ENCODE assay signal across 1 cellular context in genomic region chr1:45521413-45522323, GRCh38.
TF ChIP-seq lines count a peak whose summit lies in the region.

TSS of gene PRDX1 (minus strand) at chr1:45521884. CDS start at chr1:45519043, 2,841 bp downstream.

TF ChIP-seq in K562, 482 proteins besides CTCF, POLR2A, EP300 and RAD21 (continued from another document and continues in another):
- TF ChIP-seq ZNF639 (CRISPR knock-in tag; conservative IDR thresholded peaks at IDR 0.05 in 1 of 2, IDR thresholded peaks at IDR 0.05 in 1 of 2) (no peak), NR2C1 (IDR thresholded peaks at IDR 0.05) (no peak; the same call in 1 of the 2 replicates), NR2C1 (tag; IDR thresholded peaks at IDR 0.05) (peak; percentile 38; the same call in 1 of the 2 replicates), CREB5 (CRISPR knock-in tag; IDR thresholded peaks at IDR 0.05) (no peak), ZNF282 (CRISPR knock-in tag; IDR thresholded peaks at IDR 0.05) (peak; percentile 86; the same call in 1 of the 2 replicates), GATAD2A (IDR thresholded peaks at IDR 0.05) (peak; percentile 96), CHD4 (IDR thresholded peaks at IDR 0.05; ENCODE audit: insufficient read depth, insufficient replicate concordance, low read depth, low read length, poor library complexity, severe bottlenecking) (peak; percentile 21), POLR2B (IDR thresholded peaks at IDR 0.05; ENCODE audit: low read depth, partially characterized antibody) (peak; percentile 100), MAFK (IDR thresholded peaks at IDR 0.05; ENCODE audit: low read length) (peak; percentile 94), ZNF398 (CRISPR knock-in tag; IDR thresholded peaks at IDR 0.05) (no peak), PRDM10 (IDR thresholded peaks at IDR 0.05; ENCODE audit: partially characterized antibody) (peak; percentile 33), NFE2L1 (tag; IDR thresholded peaks at IDR 0.05; ENCODE audit: borderline replicate concordance, low read depth) (peak; percentile 75; the same call in 1 of the 2 replicates), RAD51 (IDR thresholded peaks at IDR 0.05; ENCODE audit: borderline replicate concordance, low read depth) (no peak), MXI1 (IDR thresholded peaks at IDR 0.05; ENCODE audit: low read depth, low read length) (peak; percentile 93; the same call in 1 of the 2 replicates), KHSRP (IDR thresholded peaks at IDR 0.05) (no peak), NONO (IDR thresholded peaks at IDR 0.05; ENCODE audit: low read depth in 2 of 2, low read length in 1 of 2) (peak; percentile 24 to 98; a peak in 3 of 4 replicates), GMEB1 (CRISPR knock-in tag; IDR thresholded peaks at IDR 0.05) (peak; percentile 67), POU5F1 (IDR thresholded peaks at IDR 0.05; ENCODE audit: borderline replicate concordance, low read depth, low read length, partially characterized antibody) (no peak), BDP1 (IDR thresholded peaks at IDR 0.05; ENCODE audit: insufficient read depth, insufficient read length) (no peak), IRF9 (tag; IDR thresholded peaks at IDR 0.05) (no peak), MEIS2 (IDR thresholded peaks at IDR 0.05; ENCODE audit: partially characterized antibody) (no peak), THRA (IDR thresholded peaks at IDR 0.05) (no peak), RBBP5 (IDR thresholded peaks at IDR 0.05; ENCODE audit: borderline replicate concordance, insufficient read depth, low read length, poor library complexity, severe bottlenecking) (peak; percentile 69), ZNF140 (CRISPR knock-in tag; IDR thresholded peaks at IDR 0.05) (no peak), ARID2 (IDR thresholded peaks at IDR 0.05) (peak; percentile 51; the same call in 1 of the 2 replicates), HMBOX1 (IDR thresholded peaks at IDR 0.05) (peak; percentile 93), ZNF717 (CRISPR knock-in tag; IDR thresholded peaks at IDR 0.05) (0 out of 2 replicates have a peak, but pooled peaks have one; percentile 41), RBFOX2 (IDR thresholded peaks at IDR 0.05; ENCODE audit: low read depth, low read length) (peak; percentile 100), HDAC8 (tag; IDR thresholded peaks at IDR 0.05) (no peak; the same call in 1 of the 2 replicates), CBX5 (IDR thresholded peaks at IDR 0.05; ENCODE audit: borderline replicate concordance, low read depth) (no peak), TAF15 (IDR thresholded peaks at IDR 0.05; ENCODE audit: low read depth, low read length) (peak; percentile 81; the same call in 1 of the 2 replicates), HLTF (IDR thresholded peaks at IDR 0.05) (peak; percentile 94), CREBBP (IDR thresholded peaks at IDR 0.05; ENCODE audit: low read depth, low read length) (no peak), FOXP1 (CRISPR knock-in tag; IDR thresholded peaks at IDR 0.05) (peak; percentile 82; the same call in 1 of the 2 replicates), RHOXF2B (CRISPR knock-in tag; conservative IDR thresholded peaks at IDR 0.05) (no peak), SMAD4 (CRISPR knock-in tag; conservative IDR thresholded peaks at IDR 0.05) (peak; percentile 85), CC2D1A (IDR thresholded peaks at IDR 0.05) (peak; percentile 69; the same call in 1 of the 2 replicates), FOXO4 (CRISPR knock-in tag; IDR thresholded peaks at IDR 0.05) (no peak), TOE1 (IDR thresholded peaks at IDR 0.05; ENCODE audit: borderline replicate concordance) (peak; percentile 82), TOE1 (CRISPR knock-in tag; IDR thresholded peaks at IDR 0.05; ENCODE audit: borderline replicate concordance, low read depth) (peak; percentile 96)
